In genomic region chr12:94779520-94779919, GRCh38 we compare ENCODE assay signal across 15 cellular contexts.
A peak's percentile ranks its signal among the peaks of the same experiment; 100 is the strongest.
DNase-seq lines count a peak whose midpoint lies in the region; TF ChIP-seq lines count a peak whose summit lies in the region.
"Had no signal": no experiment of that assay in that cellular context is flagged by ENCODE, and none has a peak within 500 bp of the region (broad histone marks: within the 10 kb centered on the region; RNA-seq: fewer than 3 reads in every experiment).

No MANE protein-coding gene starts in this region.

- TF ChIP-seq CTCF in astrocyte of the spinal cord (IDR thresholded peaks at IDR 0.05; ENCODE audit: low read depth, low read length) (no peak), chondrocyte (IDR thresholded peaks at IDR 0.05) (no peak)

- no peak overlapping the region for H3K4me3 Mint-ChIP-seq in chondrocyte (ENCODE audit: unreplicated experiment)
- H3K4me3 Mint-ChIP-seq: memory B cell; T-helper 1 cell treated with Interleukin-12 subunit alpha and Interleukin-12 subunit beta and Interleukin-4 antibody, amounts not matched to agents 30 μg/mL and 1 μg/mL, for 36 hours had no signal

- peaks cover 8% of the 10 kb centered on the region for H3K9me3 Mint-ChIP-seq in chondrocyte (ENCODE audit: low read depth)
- H3K9me3 Mint-ChIP-seq: memory B cell; T-helper 1 cell treated with Interleukin-12 subunit alpha and Interleukin-12 subunit beta and Interleukin-4 antibody, amounts not matched to agents 30 μg/mL and 1 μg/mL, for 36 hours had no signal

- H3K36me3 Mint-ChIP-seq in chondrocyte (ENCODE audit: low read depth) = no peaks in the 10 kb centered on the region

- H3K4me1 Mint-ChIP-seq in chondrocyte (ENCODE audit: low read depth) = peaks cover 15% of the 10 kb centered on the region

- in situ Hi-C loops in astrocyte of the spinal cord (cut with HindIII; ENCODE audit: low sequenced_read_pairs) = no loop called here

- peaks cover 45% of the 10 kb centered on the region for H3K27me3 Mint-ChIP-seq in chondrocyte (ENCODE audit: low read depth)
- H3K27me3 Mint-ChIP-seq: memory B cell had no signal

- DNase-seq in AG08395 (ENCODE audit: low spot score) (peak; percentile 43), HS-5 (ENCODE audit: low read depth) (peak; percentile 15), astrocyte of the spinal cord (ENCODE audit: low read depth, low spot score) (peak; percentile 96), lung microvascular endothelial cell (ENCODE audit: low read depth in 2 of 2) (peak; percentile 17 to 86), chondrocyte (ENCODE audit: low spot score) (no peak), globus pallidus (ENCODE audit: low spot score) (no peak), NCI-H2171 (lab: John Stamatoyannopoulos, UW) (no peak), NCI-H2081 (lab: John Stamatoyannopoulos, UW) (no peak)
- DNase-seq: KBM-7, NCI-H69, ovary, RPMI8226, substantia nigra had no signal

- no peak overlapping the region for H3K27ac Mint-ChIP-seq in chondrocyte (ENCODE audit: unreplicated experiment)
- H3K27ac Mint-ChIP-seq: memory B cell; T-helper 1 cell treated with Interleukin-12 subunit alpha and Interleukin-12 subunit beta and Interleukin-4 antibody, amounts not matched to agents 30 μg/mL and 1 μg/mL, for 36 hours had no signal

- no peak overlapping the region for H3K4me3 ChIP-seq in astrocyte of the spinal cord (ENCODE audit: low read depth, low read length)
- H3K4me3 ChIP-seq: ovary had no signal

Comparison
In these comparisons a context has a peak if more than half of its experiments do, and no peak if none do; other contexts are left out.
1. DNase-seq: peak in AG08395 (single experiment), HS-5 (single experiment), astrocyte of the spinal cord (single experiment) and lung microvascular endothelial cell (2 of 2); none in chondrocyte (single experiment), globus pallidus (single experiment), NCI-H2171 (single experiment) and NCI-H2081 (0 of 2).